ENCODE assay signal across 8 cellular contexts in the genomic region with DNA sequence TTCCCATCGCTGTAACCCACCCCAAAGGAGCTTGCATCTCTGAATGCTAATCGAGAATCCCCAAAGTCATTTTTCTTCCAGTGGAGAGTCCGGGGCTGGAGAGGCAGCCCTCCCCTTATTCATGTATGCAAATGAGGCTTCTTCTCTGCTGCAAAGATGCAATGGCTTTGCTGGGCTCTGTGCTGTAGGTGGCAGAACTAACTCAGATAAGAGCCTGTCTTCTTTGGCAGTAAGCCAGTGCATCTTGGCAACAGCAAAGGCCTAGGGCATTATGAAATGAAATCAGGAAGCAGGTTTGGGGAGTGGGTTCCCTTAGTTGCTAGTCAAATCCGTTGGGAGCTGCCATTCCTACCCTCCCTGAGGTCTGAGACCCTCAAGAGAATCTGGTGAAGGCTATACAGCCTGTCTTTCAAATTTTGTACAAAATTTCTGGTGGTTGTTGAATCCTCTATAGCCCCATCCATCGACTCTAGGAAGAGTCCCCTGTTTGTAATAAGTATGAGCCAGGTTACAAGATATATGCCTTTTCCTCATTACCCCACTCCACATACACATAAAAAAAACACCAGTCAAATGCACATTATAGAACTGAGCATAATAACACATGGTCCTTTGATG.
A peak's percentile ranks its signal among the peaks of the same experiment; 100 is the strongest.
DNase-seq lines count a peak whose midpoint lies in the region; ATAC-seq, FAIRE-seq and TF ChIP-seq lines count a peak whose summit lies in the region.

No MANE protein-coding gene starts in this region.

- H3K9me3 ChIP-seq in pancreas = no peaks in the 10 kb centered on the region

- no peaks in the 10 kb centered on the region for H3K9me3 Mint-ChIP-seq in activated CD4-positive, alpha-beta T cell treated with anti-CD3 and anti-CD28 coated beads for 36 hours (ENCODE audit: low read depth)

- no peaks in the 10 kb centered on the region for H3K27me3 ChIP-seq in pancreas

- H3K36me3 Mint-ChIP-seq in activated CD4-positive, alpha-beta T cell treated with anti-CD3 and anti-CD28 coated beads for 36 hours (ENCODE audit: low read depth) = no peaks in the 10 kb centered on the region

- FAIRE-seq in pancreas (lab: Jason Lieb, UNC) = no peak

- H3K4me1 ChIP-seq in pancreas = no peaks in the 10 kb centered on the region

- CTCF ChIA-PET in activated CD4-positive, alpha-beta T cell treated with anti-CD3 and anti-CD28 coated beads for 36 hours (lab: Charles Lee) = no interaction called here

- ATAC-seq in pancreas (peak in 3 of 4 donors; percentile 51 to 78 (median 77)), HG02970 (IDR thresholded peaks at IDR 0.05; ENCODE audit: low FRiP score, unreplicated experiment) (no peak), HG02763 (IDR thresholded peaks at IDR 0.05; ENCODE audit: unreplicated experiment) (no peak), HG03432 (IDR thresholded peaks at IDR 0.05; ENCODE audit: unreplicated experiment) (no peak)
- ATAC-seq in activated CD4-positive, alpha-beta T cell treated with anti-CD3 and anti-CD28 coated beads for 36 hours = no peak

- no peaks in the 10 kb centered on the region for H3K36me3 ChIP-seq in pancreas

- no peak overlapping the region for H3K27ac Mint-ChIP-seq in activated CD4-positive, alpha-beta T cell treated with anti-CD3 and anti-CD28 coated beads for 36 hours

- no peak overlapping the region for H3K27ac ChIP-seq in pancreas

- 40 to 43% methylated on average over 5 of the region's 5 CpGs for WGBS in pancreas, 2 donors

- H3K4me3 ChIP-seq in fibroblast of pulmonary artery (replicated peaks; ENCODE audit: low read depth, low read length) = no peak overlapping the region
- no peak overlapping the region for H3K4me3 ChIP-seq in pancreas

- H3K4me3 Mint-ChIP-seq in activated CD4-positive, alpha-beta T cell treated with anti-CD3 and anti-CD28 coated beads for 36 hours = no peak overlapping the region

- no peaks in the 10 kb centered on the region for H3K27me3 Mint-ChIP-seq in activated CD4-positive, alpha-beta T cell treated with anti-CD3 and anti-CD28 coated beads for 36 hours

- peak; percentile 50 for TF ChIP-seq CTCF in fibroblast of pulmonary artery (IDR thresholded peaks at IDR 0.05; ENCODE audit: low read length, missing control alignments)
- TF ChIP-seq CTCF in pancreas (IDR thresholded peaks at IDR 0.05) = no peak

- intact Hi-C loops in pancreas (cut with DNase I) = no loop called here
- intact Hi-C loops in activated CD4-positive, alpha-beta T cell treated with anti-CD3 and anti-CD28 coated beads for 36 hours (cut with DNase I, micrococcal nuclease) = no loop called here

- DNase-seq in ELR (ENCODE audit: low read depth) (peak; percentile 58), RPMI7951 (ENCODE audit: low read depth) (peak; percentile 27), fibroblast of pulmonary artery (ENCODE audit: low read depth) (peak; percentile 82), pancreas (peak in 3 of 6 donors; percentile 14 to 29 (median 24))
- no peak for DNase-seq in activated CD4-positive, alpha-beta T cell treated with anti-CD3 and anti-CD28 coated beads for 36 hours

- H3K4me1 Mint-ChIP-seq in activated CD4-positive, alpha-beta T cell treated with anti-CD3 and anti-CD28 coated beads for 36 hours = no peaks in the 10 kb centered on the region

- POLR2A ChIA-PET in activated CD4-positive, alpha-beta T cell treated with anti-CD3 and anti-CD28 coated beads for 36 hours (lab: Charles Lee) = no interaction called here

Comparison
In these comparisons a context has a peak if more than half of its experiments do, and no peak if none do; other contexts are left out.
1. ATAC-seq: peak in pancreas (3 of 4); none in activated CD4-positive, alpha-beta T cell treated with anti-CD3 and anti-CD28 coated beads for 36 hours (single experiment), HG02970 (single experiment), HG02763 (single experiment) and HG03432 (single experiment).